18 cellular contexts compared by ENCODE assay signal in the genomic region with DNA sequence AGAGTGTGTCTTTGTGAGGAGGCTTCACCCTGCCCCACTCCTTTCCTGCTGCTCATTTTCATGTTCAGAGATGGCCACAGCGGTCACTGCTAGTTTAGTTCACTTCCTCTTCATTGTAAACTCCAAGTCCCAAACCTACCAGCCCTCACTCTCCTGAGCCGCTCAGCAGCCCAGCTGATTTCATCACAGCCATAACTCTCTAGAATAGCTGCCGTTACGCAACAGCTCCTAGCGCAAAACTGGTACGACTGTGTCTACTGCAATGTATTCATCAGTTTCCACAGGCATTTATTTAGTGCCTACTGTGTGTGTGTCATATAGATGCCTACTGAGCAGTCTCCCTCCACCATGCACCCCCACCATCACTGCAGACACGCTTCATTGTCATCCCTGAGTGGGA.
DNase-seq lines count a peak whose midpoint lies in the region; ATAC-seq and TF ChIP-seq lines count a peak whose summit lies in the region.
"Had no signal": no experiment of that assay in that cellular context is flagged by ENCODE, and none has a peak within 500 bp of the region (broad histone marks: within the 10 kb centered on the region; RNA-seq: fewer than 3 reads in every experiment).

No MANE protein-coding gene starts in this region.

- WGBS in right cardiac atrium = 75% methylated on average over 7 of the region's 7 CpGs
- 49 to 54% methylated on average over 7 of the region's 7 CpGs for WGBS in sigmoid colon, 2 donors

- TF ChIP-seq CTCF in HL-60 (IDR thresholded peaks at IDR 0.05; ENCODE audit: insufficient read depth, low read length) = no peak
- TF ChIP-seq CTCF in sigmoid colon (IDR thresholded peaks at IDR 0.05) = no peak

- H3K4me1 ChIP-seq in right cardiac atrium (ENCODE audit: control insufficient read depth, insufficient read depth, low read length) (no peaks in the 10 kb centered on the region), sigmoid colon (no peaks in the 10 kb centered on the region)
- H3K4me1 ChIP-seq: gastroesophageal sphincter, stomach had no signal

- H3K4me3 ChIP-seq in HL-60 (replicated peaks; ENCODE audit: insufficient read depth, low read length) = no peak overlapping the region
- no peak overlapping the region for H3K4me3 ChIP-seq in right cardiac atrium (ENCODE audit: low read length)
- H3K4me3 ChIP-seq in sigmoid colon = no peak overlapping the region
- H3K4me3 ChIP-seq: gastroesophageal sphincter, stomach had no signal

- peak in 1 of 2 donors; percentile 38 for ATAC-seq in right cardiac atrium
- no peak for ATAC-seq in GM19351 (IDR thresholded peaks at IDR 0.05; ENCODE audit: unreplicated experiment)
- no peak for ATAC-seq in GM19463 (IDR thresholded peaks at IDR 0.05; ENCODE audit: unreplicated experiment)
- ATAC-seq: CD8-positive, alpha-beta T cell; effector memory CD8-positive, alpha-beta T cell; gastroesophageal sphincter; HCT116 had no signal

- no peaks in the 10 kb centered on the region for H3K36me3 ChIP-seq in sigmoid colon
- H3K36me3 ChIP-seq: brain microvascular endothelial cell, gastroesophageal sphincter, stomach had no signal

- no peak for TF ChIP-seq POLR2A in sigmoid colon (IDR thresholded peaks at IDR 0.05)

- intact Hi-C loops in right cardiac atrium (cut with DNase I) = no loop called here
- intact Hi-C loops in sigmoid colon (cut with DNase I) = no loop called here

- H3K9me3 ChIP-seq in right cardiac atrium (ENCODE audit: control insufficient read depth, low read length) = no peaks in the 10 kb centered on the region
- H3K9me3 ChIP-seq in sigmoid colon = peaks cover 0 to 3% (median 0%) of the 10 kb centered on the region in 4 donors

- peak; percentile 88 to 96 for DNase-seq in HL-60 (ENCODE audit: low read depth in 1 of 2, low spot score in 1 of 2)
- DNase-seq in OCI-M1 (lab: John Stamatoyannopoulos, UW) = peak; percentile 2
- peak in 2 of 3 donors; percentile 25 to 68 for DNase-seq in right cardiac atrium
- peak; percentile 73 for DNase-seq in sigmoid colon
- no peak for DNase-seq in GDM1 (lab: John Stamatoyannopoulos, UW)
- DNase-seq in amniotic stem cell (lab: John Stamatoyannopoulos, UW) = no peak
- DNase-seq: brain microvascular endothelial cell; CD8-positive, alpha-beta T cell; effector memory CD8-positive, alpha-beta T cell; naive B cell; NCI-H1417 treated with DMSO at 0.1 percent for 48 hours; NCI-H524 treated with DMSO at 0.1 percent for 48 hours; SHP77 treated with DMSO at 0.1 percent for 48 hours; stomach had no signal

- H3K27ac ChIP-seq in HL-60 (replicated peaks) (peak overlapping the region; percentile 58), right cardiac atrium (ENCODE audit: low read length) (no peak overlapping the region), sigmoid colon (no peak overlapping the region)
- H3K27ac ChIP-seq: brain microvascular endothelial cell, gastroesophageal sphincter, stomach had no signal

- no peak for TF ChIP-seq EP300 in sigmoid colon (IDR thresholded peaks at IDR 0.05)

- H3K27me3 ChIP-seq in HL-60 (ENCODE audit: insufficient read depth, poor library complexity, severe bottlenecking) (no peaks in the 10 kb centered on the region), right cardiac atrium (ENCODE audit: control insufficient read depth, insufficient read depth) (no peaks in the 10 kb centered on the region), sigmoid colon (peaks cover 0 to 12% (median 0%) of the 10 kb centered on the region in 3 donors)
- H3K27me3 ChIP-seq: brain microvascular endothelial cell had no signal

Comparison
In these comparisons a context has a peak if more than half of its experiments do, and no peak if none do; other contexts are left out.
1. DNase-seq: peak in HL-60 (2 of 2), OCI-M1 (single experiment), right cardiac atrium (2 of 3) and sigmoid colon (single experiment); none in GDM1 (single experiment) and amniotic stem cell (single experiment).